25 cellular contexts compared by ENCODE assay signal in genomic region chr13:37788346-37788745, GRCh38.
"Had no signal": no experiment of that assay in that cellular context is flagged by ENCODE, and none has a peak within 500 bp of the region (broad histone marks: within the 10 kb centered on the region; RNA-seq: fewer than 3 reads in every experiment).

No MANE protein-coding gene starts in this region.

- H3K4me1 ChIP-seq: SJCRH30 had no signal

- ATAC-seq: activated CD4-positive, alpha-beta T cell treated with anti-CD3 and anti-CD28 coated beads for 36 hours; activated T-cell treated with anti-CD3 and anti-CD28 coated beads, Interleukin-2, amount 50 U/mL, for 4 hours; Right ventricle myocardium inferior had no signal

- H3K4me2 ChIP-seq: KMS-11, SK-N-SH had no signal

- H3K4me3 ChIP-seq: cardiac muscle cell, MG63, SJCRH30 had no signal

- H3K9me3 ChIP-seq: MG63, SJCRH30, SK-N-SH had no signal

- DNase-seq: activated CD4-positive, alpha-beta T cell treated with anti-CD3 and anti-CD28 coated beads for 36 hours; activated CD8-positive, alpha-beta memory T cell treated with anti-CD3 and anti-CD28 coated beads for 24 hours; activated effector memory CD4-positive, alpha-beta T cell treated with anti-CD3 and anti-CD28 coated beads, Interleukin-2, amount 50 U/mL, for 16 hours; activated naive CD4-positive, alpha-beta T cell treated with Interleukin-2 at 50 U/mL for 16 hours; activated T-cell treated with anti-CD3 and anti-CD28 coated beads, Interleukin-2, amount 50 U/mL, for 4 hours; amygdala; MG63; MV-4-11; NCI-H1092 treated with DMSO at 0.1 percent for 48 hours; NCI-H1417 treated with DMSO at 0.1 percent for 48 hours; NCI-H1694 treated with DMSO at 0.1 percent for 48 hours; NCI-H2029 treated with DMSO at 0.1 percent for 48 hours; NCI-H345; NCI-H510A; NCI-H526 treated with DMSO at 0.1 percent for 48 hours; RPMI8226; SJCRH30; SK-N-SH; T-helper 1 cell; WERI-Rb-1 had no signal

- H3K27ac ChIP-seq: cardiac muscle cell, KMS-11, SJCRH30, WERI-Rb-1 had no signal

- H3K36me3 Mint-ChIP-seq: activated naive CD8-positive, alpha-beta T cell; brain had no signal

- H3K9me3 Mint-ChIP-seq: brain had no signal

- H3K36me3 ChIP-seq: cardiac muscle cell, MG63, SJCRH30, WERI-Rb-1 had no signal

- H3K27me3 ChIP-seq: cardiac muscle cell, MG63, SJCRH30 had no signal

- H3K27me3 Mint-ChIP-seq: activated naive CD8-positive, alpha-beta T cell; brain had no signal

- H3K4me3 Mint-ChIP-seq: activated CD4-positive, alpha-beta T cell treated with anti-CD3 and anti-CD28 coated beads for 36 hours; activated naive CD8-positive, alpha-beta T cell; activated T-cell treated with anti-CD3 and anti-CD28 coated beads, Interleukin-2, amount 50 U/mL, for 4 hours; brain had no signal

- H3K9ac ChIP-seq: KMS-11, SK-N-SH had no signal

- H3K4me1 Mint-ChIP-seq: activated CD4-positive, alpha-beta T cell treated with anti-CD3 and anti-CD28 coated beads for 36 hours had no signal

- H3K27ac Mint-ChIP-seq: activated CD4-positive, alpha-beta T cell treated with anti-CD3 and anti-CD28 coated beads for 36 hours; activated naive CD8-positive, alpha-beta T cell; brain had no signal
